ENCODE assay signal across 7 cellular contexts in the genomic region with DNA sequence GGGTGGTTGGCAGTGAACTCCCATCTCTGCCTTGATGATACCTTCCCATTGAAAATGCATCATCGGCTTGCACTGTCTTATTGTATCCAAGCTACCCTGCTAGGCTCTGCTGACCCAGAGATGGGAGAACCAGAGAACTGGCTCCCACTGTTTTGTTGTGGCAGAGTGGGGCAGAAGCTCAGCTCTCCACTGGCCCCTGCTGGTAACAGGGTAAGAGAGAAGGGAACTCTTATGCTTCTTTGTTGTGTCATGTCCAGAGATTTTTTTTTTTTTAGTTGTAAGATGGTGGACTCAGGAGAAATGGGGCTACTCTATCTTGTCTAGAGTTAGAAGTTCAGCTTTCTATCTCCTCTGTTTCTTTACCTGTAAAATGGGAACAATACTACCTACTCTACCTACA.
DNase-seq lines count a peak whose midpoint lies in the region; ATAC-seq and TF ChIP-seq lines count a peak whose summit lies in the region.

No MANE protein-coding gene starts in this region.

- TF ChIP-seq CTCF in GM12874 (IDR thresholded peaks at IDR 0.05; ENCODE audit: insufficient read depth, low read depth, low read length) (peak; percentile 48; the same call in 1 of the 2 replicates), colonic mucosa (IDR thresholded peaks at IDR 0.05) (no peak), osteoblast (IDR thresholded peaks at IDR 0.05; ENCODE audit: extremely low read depth, low read depth, low read length) (peak; percentile 46), ovary (IDR thresholded peaks at IDR 0.05) (no peak)

- no peaks in the 10 kb centered on the region for H3K27me3 ChIP-seq in colonic mucosa
- no peaks in the 10 kb centered on the region for H3K27me3 ChIP-seq in osteoblast (ENCODE audit: insufficient read depth, low read length)
- H3K27me3 ChIP-seq in ovary: no peaks in the 10 kb centered on the region

- H3K9me3 ChIP-seq in colonic mucosa (no peaks in the 10 kb centered on the region), osteoblast (ENCODE audit: low read depth, low read length) (no peaks in the 10 kb centered on the region), ovary (no peaks in the 10 kb centered on the region)

- ATAC-seq in GM18870 (IDR thresholded peaks at IDR 0.05; ENCODE audit: unreplicated experiment) (no peak), GM18907 (IDR thresholded peaks at IDR 0.05; ENCODE audit: unreplicated experiment) (no peak)

- intact Hi-C loops in colonic mucosa (cut with DNase I) (no loop called here), ovary (cut with DNase I) (no loop called here)

- no peak overlapping the region for H3K9ac ChIP-seq in colonic mucosa (ENCODE audit: low read depth in 2 of 2, low read length in 2 of 2)

- no peaks in the 10 kb centered on the region for H3K36me3 ChIP-seq in colonic mucosa
- H3K36me3 ChIP-seq in osteoblast (ENCODE audit: insufficient read depth, low read length): no peaks in the 10 kb centered on the region
- no peaks in the 10 kb centered on the region for H3K36me3 ChIP-seq in ovary

- TF ChIP-seq POLR2A in ovary (IDR thresholded peaks at IDR 0.05): no peak

- no peak for TF ChIP-seq EP300 in ovary (IDR thresholded peaks at IDR 0.05)

- H3K27ac ChIP-seq in colonic mucosa (no peak overlapping the region), osteoblast (ENCODE audit: low read depth, low read length) (no peak overlapping the region), ovary (no peak overlapping the region)

- no peak overlapping the region for H2AFZ ChIP-seq in osteoblast (ENCODE audit: low read length)

- no peak overlapping the region for H3K4me2 ChIP-seq in osteoblast (ENCODE audit: insufficient read depth, low read length)

- H3K4me1 ChIP-seq in colonic mucosa (no peaks in the 10 kb centered on the region), osteoblast (ENCODE audit: insufficient read depth, low read length) (no peaks in the 10 kb centered on the region), ovary (ENCODE audit: insufficient read depth) (no peaks in the 10 kb centered on the region)

- DNase-seq in NCI-H146 (lab: John Stamatoyannopoulos, UW) (peak; percentile 32), colonic mucosa (peak; percentile 22), osteoblast (ENCODE audit: insufficient read length, low spot score, missing footprints) (no peak), ovary (no peak)

- H4K20me1 ChIP-seq in osteoblast (ENCODE audit: insufficient read depth, low read length): no peaks in the 10 kb centered on the region

- H3K4me3 ChIP-seq in colonic mucosa (no peak overlapping the region), osteoblast (ENCODE audit: insufficient read depth, low read length) (no peak overlapping the region), ovary (no peak overlapping the region)

- H3K79me2 ChIP-seq in osteoblast (ENCODE audit: insufficient read depth, low read length): no peaks in the 10 kb centered on the region

- WGBS in ovary, 3 donors: 94 to 100% (median 95%) methylated on average over 1 of the region's 1 CpG

Comparison
In these comparisons a context has a peak if more than half of its experiments do, and no peak if none do; other contexts are left out.
1. CTCF ChIP-seq: peak in GM12874 (single experiment) and osteoblast (single experiment); none in colonic mucosa (single experiment) and ovary (0 of 3).
2. DNase-seq: peak in NCI-H146 (single experiment) and colonic mucosa (single experiment); none in osteoblast (single experiment) and ovary (0 of 5).